ENCODE assay signal across 19 cellular contexts in genomic region chr19:47702671-47703070, GRCh38. TPM values are rescaled to one million over a fixed set of nuclear protein-coding genes. Genes with fewer than 3 reads are reported as not detected.
"Had no signal": no experiment of that assay in that cellular context is flagged by ENCODE, and none has a peak within 500 bp of the region (broad histone marks: within the 10 kb centered on the region; RNA-seq: fewer than 3 reads in every experiment).

No MANE protein-coding gene starts in this region.

- H3K4me3 Mint-ChIP-seq: activated CD4-positive, alpha-beta memory T cell treated with anti-CD3 and anti-CD28 coated beads, Interleukin-2, amount 10 ng/mL, durations not matched to agents 7 days and 5 days; activated naive CD4-positive, alpha-beta T cell treated with anti-CD3 and anti-CD28 coated beads, Interleukin-2, amount 50 U/mL, for 24 hours; immature natural killer cell; WTC11 had no signal

- H3K9me3 Mint-ChIP-seq: activated CD4-positive, alpha-beta memory T cell treated with anti-CD3 and anti-CD28 coated beads, Interleukin-2, amount 10 ng/mL, durations not matched to agents 7 days and 5 days; activated naive CD4-positive, alpha-beta T cell treated with anti-CD3 and anti-CD28 coated beads, Interleukin-2, amount 50 U/mL, for 24 hours; immature natural killer cell; WTC11 had no signal

- H3K27me3 ChIP-seq: adrenal gland, body of pancreas, pancreas had no signal

- H3K4me3 ChIP-seq: adrenal gland, body of pancreas, coronary artery, pancreas had no signal

- H3K27ac ChIP-seq: adrenal gland, body of pancreas, coronary artery, pancreas had no signal

- H3K27me3 Mint-ChIP-seq: activated CD4-positive, alpha-beta memory T cell treated with anti-CD3 and anti-CD28 coated beads, Interleukin-2, amount 10 ng/mL, durations not matched to agents 7 days and 5 days; activated naive CD4-positive, alpha-beta T cell treated with anti-CD3 and anti-CD28 coated beads, Interleukin-2, amount 50 U/mL, for 24 hours had no signal

- DNase-seq: activated CD4-positive, alpha-beta memory T cell treated with anti-CD3 and anti-CD28 coated beads, Interleukin-2, amount 10 ng/mL, durations not matched to agents 7 days and 5 days; activated CD4-positive, alpha-beta T cell treated with anti-CD3 and anti-CD28 coated beads for 4 hours; activated effector memory CD4-positive, alpha-beta T cell treated with anti-CD3 and anti-CD28 coated beads, Interleukin-2, amount 50 U/mL, for 16 hours; activated T-cell treated with anti-CD3 and anti-CD28 coated beads, Interleukin-2, amount 50 U/mL, for 48 hours; adrenal gland; body of pancreas; central memory CD4-positive, alpha-beta T cell; effector CD4-positive, alpha-beta T cell; foreskin melanocyte; head of caudate nucleus; immature natural killer cell; stimulated activated CD4-positive, alpha-beta T cell treated with anti-CD3 and anti-CD28 coated beads, Interleukin-1b, Interleukin-23, amount 100 ng/mL, for 48 hours; T-helper 2 cell had no signal

- ATAC-seq: body of pancreas, pancreas, WTC11 had no signal

- H3K4me1 ChIP-seq: pancreas had no signal

- H3K27ac Mint-ChIP-seq: activated CD4-positive, alpha-beta memory T cell treated with anti-CD3 and anti-CD28 coated beads, Interleukin-2, amount 10 ng/mL, durations not matched to agents 7 days and 5 days; activated naive CD4-positive, alpha-beta T cell treated with anti-CD3 and anti-CD28 coated beads, Interleukin-2, amount 50 U/mL, for 24 hours; WTC11 had no signal

- H3K9me3 ChIP-seq: adrenal gland, body of pancreas, pancreas had no signal

- FAIRE-seq: pancreas, TTC549 had no signal

RNA-seq across cellular contexts. Expression of gene EHD2, which starts 10.6 kb away (rescaled TPM):
- total RNA-seq: activated CD4-positive, alpha-beta memory T cell treated with anti-CD3 and anti-CD28 coated beads, Interleukin-2, amount 10 ng/mL, durations not matched to agents 7 days and 5 days had no signal
- polyA plus RNA-seq: immature natural killer cell, neural cell had no signal
